ENCODE assay signal across 1 cellular context in genomic region chr11:6544921-6545850, GRCh38.
TF ChIP-seq lines count a peak whose summit lies in the region.

No MANE protein-coding gene starts in this region.

TF ChIP-seq in IMR-90, 13 proteins besides CTCF, POLR2A, EP300 and RAD21:
- TF ChIP-seq USF2 (IDR thresholded peaks at IDR 0.05; ENCODE audit: low read depth, low read length) (no peak), BHLHE40 (IDR thresholded peaks at IDR 0.05; ENCODE audit: low read depth, low read length) (no peak), MAFK (IDR thresholded peaks at IDR 0.05; ENCODE audit: low read depth, low read length) (no peak), NFE2L2 (IDR thresholded peaks at IDR 0.05; ENCODE audit: low read depth, low read length) (no peak), MAZ (IDR thresholded peaks at IDR 0.05; ENCODE audit: borderline replicate concordance, low read depth, low read length) (no peak), CHD1 (IDR thresholded peaks at IDR 0.05; ENCODE audit: low read depth, low read length) (no peak), SMC3 (IDR thresholded peaks at IDR 0.05; ENCODE audit: low read depth, low read length) (no peak), RFX5 (IDR thresholded peaks at IDR 0.05; ENCODE audit: low read depth, low read length) (no peak), FOS (IDR thresholded peaks at IDR 0.05; ENCODE audit: low read depth, low read length) (no peak), RCOR1 (IDR thresholded peaks at IDR 0.05; ENCODE audit: insufficient replicate concordance, low read length) (no peak), MXI1 (IDR thresholded peaks at IDR 0.05; ENCODE audit: borderline replicate concordance, low read depth, low read length) (no peak), CEBPB (IDR thresholded peaks at IDR 0.05; ENCODE audit: low read depth, low read length) (no peak)
- TF ChIP-seq, protein P1, sequence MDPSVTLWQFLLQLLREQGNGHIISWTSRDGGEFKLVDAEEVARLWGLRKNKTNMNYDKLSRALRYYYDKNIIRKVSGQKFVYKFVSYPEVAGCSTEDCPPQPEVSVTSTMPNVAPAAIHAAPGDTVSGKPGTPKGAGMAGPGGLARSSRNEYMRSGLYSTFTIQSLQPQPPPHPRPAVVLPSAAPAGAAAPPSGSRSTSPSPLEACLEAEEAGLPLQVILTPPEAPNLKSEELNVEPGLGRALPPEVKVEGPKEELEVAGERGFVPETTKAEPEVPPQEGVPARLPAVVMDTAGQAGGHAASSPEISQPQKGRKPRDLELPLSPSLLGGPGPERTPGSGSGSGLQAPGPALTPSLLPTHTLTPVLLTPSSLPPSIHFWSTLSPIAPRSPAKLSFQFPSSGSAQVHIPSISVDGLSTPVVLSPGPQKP (IDR thresholded peaks at IDR 0.05; ENCODE audit: borderline replicate concordance, low read depth, low read length), result no peak
